ENCODE assay signal across 8 cellular contexts in genomic region chr12:120437735-120438494, GRCh38. TPM values are rescaled to one million over a fixed set of nuclear protein-coding genes. Genes with fewer than 3 reads are reported as not detected.
DNase-seq lines count a peak whose midpoint lies in the region; ATAC-seq and TF ChIP-seq lines count a peak whose summit lies in the region.

Gene COX6A1 (plus strand): TSS chr12:120438113. CDS start chr12:120438127, 14 bp downstream.

- H2AFZ ChIP-seq in GM23338 (peak within 1 kb of the TSS; percentile 33), fibroblast of lung (ENCODE audit: low read length) (peak within 1 kb of the TSS; percentile 100)

- H3K4me1 ChIP-seq in GM23338 (ENCODE audit: insufficient read depth) (peaks cover 5% of the 10 kb centered on the region), fibroblast of lung (ENCODE audit: control insufficient read depth, extremely low read depth, insufficient read depth, low read length) (peaks cover 5% of the 10 kb centered on the region)

- H3K4me2 ChIP-seq in GM23338: peak within 1 kb of the TSS; percentile 96
- peak within 1 kb of the TSS; percentile 90 for H3K4me2 ChIP-seq in fibroblast of lung (ENCODE audit: extremely low read depth, insufficient read depth, low read length)

- H3K9me3 Mint-ChIP-seq in GM23338: no peaks in the 10 kb centered on the region
- no peaks in the 10 kb centered on the region for H3K9me3 Mint-ChIP-seq in naive thymus-derived CD8-positive, alpha-beta T cell

- ATAC-seq in GM23338: peak; percentile 94
- peak; percentile 94 to 96 for ATAC-seq in naive thymus-derived CD8-positive, alpha-beta T cell

- H3K9me2 ChIP-seq in GM23338 (ENCODE audit: insufficient read depth): no peaks in the 10 kb centered on the region

- H3K27ac Mint-ChIP-seq in GM23338: peak within 1 kb of the TSS; percentile 87
- peak within 1 kb of the TSS; percentile 47 to 97 (median 95) for H3K27ac Mint-ChIP-seq in naive thymus-derived CD8-positive, alpha-beta T cell

- H3K27me3 ChIP-seq in GM23338 (ENCODE audit: insufficient read depth): no peaks in the 10 kb centered on the region
- no peaks in the 10 kb centered on the region for H3K27me3 ChIP-seq in fibroblast of lung (ENCODE audit: control insufficient read depth, insufficient read depth, low read length)

- peak; percentile 98 for DNase-seq in EL
- DNase-seq in GM23338 (ENCODE audit: low spot score): peak; percentile 100
- peak; percentile 96 for DNase-seq in LHCN-M2 (ENCODE audit: low read depth)
- peak; percentile 99 for DNase-seq in RPMI8226
- DNase-seq in activated T-helper 1 cell treated with anti-CD3 and anti-CD28 coated beads, Interleukin-2, amount 50 U/mL, for 16 hours (ENCODE audit: low read depth in 1 of 2, low spot score in 1 of 2): peak; percentile 96
- peak; percentile 96 to 97 for DNase-seq in fibroblast of lung (ENCODE audit: low read depth in 2 of 2)
- peak; percentile 86 to 99 (median 97) for DNase-seq in naive thymus-derived CD8-positive, alpha-beta T cell
- peak; percentile 87 to 97 (median 96) for DNase-seq in stimulated activated naive CD4-positive, alpha-beta T cell (lab: John Stamatoyannopoulos, UW)

- H3K4me1 Mint-ChIP-seq in GM23338: peaks cover 8% of the 10 kb centered on the region
- H3K4me1 Mint-ChIP-seq in naive thymus-derived CD8-positive, alpha-beta T cell: peaks cover 5 to 33% (median 30%) of the 10 kb centered on the region in 4 donors

- no peaks in the 10 kb centered on the region for H3K9me3 ChIP-seq in fibroblast of lung (ENCODE audit: control insufficient read depth, insufficient read depth, low read depth, low read length)

- H3K4me3 ChIP-seq in GM23338 (peak within 1 kb of the TSS; percentile 86), fibroblast of lung (replicated peaks in 1 of 4; ENCODE audit: control extremely low read depth in 1 of 4, insufficient read depth in 1 of 4, low read depth in 3 of 4, low read length in 4 of 4) (peak within 1 kb of the TSS; percentile 84 to 95 (median 89))

- peaks cover 13% of the 10 kb centered on the region for H3F3A ChIP-seq in GM23338 (replicated peaks; ENCODE audit: low read depth)

- peak within 1 kb of the TSS; percentile 89 for H3K4me3 Mint-ChIP-seq in GM23338
- peak within 1 kb of the TSS; percentile 83 to 98 (median 96) for H3K4me3 Mint-ChIP-seq in naive thymus-derived CD8-positive, alpha-beta T cell

- H4K20me1 ChIP-seq in GM23338 (replicated peaks; ENCODE audit: insufficient read depth) (peaks cover 34% of the 10 kb centered on the region), fibroblast of lung (ENCODE audit: control insufficient read depth, extremely low read depth, insufficient read depth, low read length) (no peaks in the 10 kb centered on the region)

- H3K36me3 ChIP-seq in GM23338 (ENCODE audit: insufficient read depth): peaks cover 17% of the 10 kb centered on the region
- peaks cover 1% of the 10 kb centered on the region for H3K36me3 ChIP-seq in fibroblast of lung (ENCODE audit: control insufficient read depth, insufficient read depth, low read length)

- TF ChIP-seq CTCF in GM23338 (conservative IDR thresholded peaks at IDR 0.05; ENCODE audit: low read depth in 2 of 2) (0 out of 4 replicates have a peak, but pooled peaks of 1 of the 2 experiments have one; percentile 21), fibroblast of lung (conservative IDR thresholded peaks at IDR 0.05 in 1 of 2, IDR thresholded peaks at IDR 0.05 in 1 of 2; ENCODE audit: low read depth in 1 of 2, low read length in 2 of 2) (no peak)

- H3K9ac ChIP-seq in fibroblast of lung (ENCODE audit: insufficient read depth, low read length): peak within 1 kb of the TSS; percentile 78

- POLR2A ChIA-PET in naive thymus-derived CD8-positive, alpha-beta T cell (lab: Charles Lee): interaction anchor here (0.7 to 1.8 kb wide), 9 partner anchors 8 to 362 kb away, joined by 3 to 13 read pairs (median 5); partner anchors contain the start of genes GATC, RNU4-1, RNU4-2 and SIRT4

- H3K36me3 Mint-ChIP-seq in GM23338 (ENCODE audit: low read depth): peaks cover 27% of the 10 kb centered on the region
- peaks cover 0 to 29% (median 0%) of the 10 kb centered on the region in 3 donors for H3K36me3 Mint-ChIP-seq in naive thymus-derived CD8-positive, alpha-beta T cell

- peaks cover 34% of the 10 kb centered on the region for H3K79me2 ChIP-seq in GM23338 (replicated peaks; ENCODE audit: insufficient read depth)
- peaks cover 19% of the 10 kb centered on the region for H3K79me2 ChIP-seq in fibroblast of lung (ENCODE audit: control insufficient read depth, insufficient read depth, low read length)

- peaks cover 9% of the 10 kb centered on the region for H3K27me3 Mint-ChIP-seq in GM23338 (ENCODE audit: insufficient read depth, low read depth, poor library complexity)
- peaks cover 0 to 2% (median 0%) of the 10 kb centered on the region in 5 donors for H3K27me3 Mint-ChIP-seq in naive thymus-derived CD8-positive, alpha-beta T cell

- H3K27ac ChIP-seq in GM23338 (ENCODE audit: low read depth) (peak within 1 kb of the TSS; percentile 29; the same call in 1 of the 2 replicates), fibroblast of lung (ENCODE audit: insufficient read depth, low read length) (peak within 1 kb of the TSS; percentile 61)

TF ChIP-seq in GM23338, 12 proteins besides CTCF, POLR2A, EP300 and RAD21:
- peak; percentile 83 for TF ChIP-seq ETS1 (IDR thresholded peaks at IDR 0.05)
- no peak for TF ChIP-seq EZH2phosphoT487 (IDR thresholded peaks at IDR 0.05; ENCODE audit: unreplicated experiment)
- TF ChIP-seq POLR2AphosphoS5 (IDR thresholded peaks at IDR 0.05; ENCODE audit: low read depth): peak; percentile 89
- TF ChIP-seq ZNF331 (CRISPR knock-in tag; IDR thresholded peaks at IDR 0.05; ENCODE audit: low read depth): no peak
- TF ChIP-seq NANOG (IDR thresholded peaks at IDR 0.05; ENCODE audit: borderline replicate concordance): peak; percentile 55; the same call in 1 of the 2 replicates

RNA-seq across cellular contexts. Expression of gene COX6A1, which starts in this region (rescaled TPM):
- 393 and 422 TPM in 2 replicates for total RNA-seq in GM23338 (2014; rRNA removed; shearing (Covaris generic))
- polyA plus RNA-seq in GM23338 (2016; fragmentation: Nextera tagmentation; extraction: Ambion mirVana) (1,484 and 1,643 TPM in 2 replicates), fibroblast of lung (312 and 427 TPM in 2 replicates)
- total RNA-seq in LHCN-M2 (2014; rRNA removed) (378 and 392 TPM in 2 replicates), fibroblast of lung (455 and 512 TPM in 2 replicates)
- 695 TPM for polyA plus RNA-seq in LHCN-M2 (2012)
- polyA plus RNA-seq in fibroblast of lung (2012): 437 and 587 TPM in 2 replicates
- 422 and 458 TPM in 2 replicates for polyA minus RNA-seq in fibroblast of lung (ENCODE audit: low replicate concordance)
- total RNA-seq in naive thymus-derived CD8-positive, alpha-beta T cell: 100 to 1,000 TPM; 131 to 150 TPM
- polyA plus RNA-seq in naive thymus-derived CD8-positive, alpha-beta T cell: 100 to 1,000 TPM; 683 to 799 (median 722) TPM

Comparison
In these comparisons a context has a peak if more than half of its experiments do, and no peak if none do; other contexts are left out.
1. Peak in every context shown above with its lines: DNase-seq, ATAC-seq, H3K4me3 ChIP-seq and H3K27ac ChIP-seq.